Comparison of ENCODE assay signal across 1 cellular context in the genomic region with DNA sequence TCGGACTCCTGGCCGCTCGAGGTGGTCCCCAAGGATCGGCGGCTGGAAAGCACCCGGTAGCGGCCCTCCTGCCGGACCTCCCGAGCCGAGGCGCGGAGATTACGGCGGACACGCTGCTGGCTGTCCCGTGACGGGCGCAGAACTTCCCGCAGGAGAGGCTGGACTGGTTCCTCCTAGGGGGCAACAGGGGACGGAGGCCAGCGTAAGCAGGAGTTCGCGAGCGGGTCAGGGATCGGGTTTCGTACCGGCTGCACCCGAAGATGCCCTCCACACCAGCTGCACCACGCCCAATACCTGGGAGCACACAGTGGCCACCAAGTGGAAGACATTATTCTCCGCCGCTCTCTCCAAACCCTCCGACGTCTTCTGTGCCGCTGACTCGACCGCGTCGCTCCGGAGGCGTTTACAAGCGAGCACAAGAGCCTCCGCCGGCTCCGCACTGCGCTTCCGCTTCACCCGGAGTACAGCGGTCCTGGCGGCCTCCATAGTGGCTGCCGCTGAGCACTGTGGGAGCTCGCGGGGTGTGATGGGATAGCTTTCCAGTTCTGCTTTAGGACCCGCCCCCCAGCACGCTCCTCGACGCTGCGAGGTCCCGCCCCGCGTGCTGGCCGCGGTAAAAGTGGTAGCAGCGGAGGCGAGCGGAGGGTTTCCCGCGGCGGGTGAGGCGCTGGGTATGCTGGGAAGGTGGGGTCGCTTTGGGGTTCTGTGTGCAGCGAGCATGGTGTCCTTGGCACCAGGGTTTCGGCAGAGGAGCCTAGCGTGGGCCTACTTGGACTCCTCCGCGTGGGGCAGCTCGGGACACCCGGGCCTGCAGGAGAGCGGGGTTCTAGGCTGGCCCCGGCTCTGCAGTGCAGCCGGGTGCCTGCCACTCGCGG.
A peak's percentile ranks its signal among the peaks of the same experiment; 100 is the strongest.
TF ChIP-seq lines count a peak whose summit lies in the region.

A gene with protein sequence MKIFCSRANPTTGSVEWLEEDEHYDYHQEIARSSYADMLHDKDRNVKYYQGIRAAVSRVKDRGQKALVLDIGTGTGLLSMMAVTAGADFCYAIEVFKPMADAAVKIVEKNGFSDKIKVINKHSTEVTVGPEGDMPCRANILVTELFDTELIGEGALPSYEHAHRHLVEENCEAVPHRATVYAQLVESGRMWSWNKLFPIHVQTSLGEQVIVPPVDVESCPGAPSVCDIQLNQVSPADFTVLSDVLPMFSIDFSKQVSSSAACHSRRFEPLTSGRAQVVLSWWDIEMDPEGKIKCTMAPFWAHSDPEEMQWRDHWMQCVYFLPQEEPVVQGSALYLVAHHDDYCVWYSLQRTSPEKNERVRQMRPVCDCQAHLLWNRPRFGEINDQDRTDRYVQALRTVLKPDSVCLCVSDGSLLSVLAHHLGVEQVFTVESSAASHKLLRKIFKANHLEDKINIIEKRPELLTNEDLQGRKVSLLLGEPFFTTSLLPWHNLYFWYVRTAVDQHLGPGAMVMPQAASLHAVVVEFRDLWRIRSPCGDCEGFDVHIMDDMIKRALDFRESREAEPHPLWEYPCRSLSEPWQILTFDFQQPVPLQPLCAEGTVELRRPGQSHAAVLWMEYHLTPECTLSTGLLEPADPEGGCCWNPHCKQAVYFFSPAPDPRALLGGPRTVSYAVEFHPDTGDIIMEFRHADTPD (plus strand): TSS at position 579 of the 875 bp plus-strand sequence. CDS start 4,961 bp downstream, outside the sequence.
Gene SLC7A6OS, minus strand, starts transcription at position 506 of the 875 bp plus-strand sequence. Its CDS starts 20 bp downstream, at position 486.

TF ChIP-seq in K562, 482 proteins besides CTCF, POLR2A, EP300 and RAD21 (continued from another document and continues in another):
- TF ChIP-seq TFE3 (CRISPR knock-in tag; IDR thresholded peaks at IDR 0.05) (no peak), PHB2 (IDR thresholded peaks at IDR 0.05; ENCODE audit: low read depth) (peak; percentile 27; the same call in 1 of the 2 replicates), TAF15 (IDR thresholded peaks at IDR 0.05; ENCODE audit: low read depth, low read length) (no peak), ZNF12 (CRISPR knock-in tag; IDR thresholded peaks at IDR 0.05) (no peak), SOX6 (IDR thresholded peaks at IDR 0.05) (no peak), REST (CRISPR knock-in tag; IDR thresholded peaks at IDR 0.05; ENCODE audit: low read depth) (0 out of 2 replicates have a peak, but pooled peaks have one; percentile 16), ZNF589 (CRISPR knock-in tag; IDR thresholded peaks at IDR 0.05; ENCODE audit: low read depth) (peak; percentile 36; the same call in 1 of the 2 replicates), TEAD1 (CRISPR knock-in tag; IDR thresholded peaks at IDR 0.05) (no peak), JUND (IDR thresholded peaks at IDR 0.05; ENCODE audit: borderline replicate concordance, low read depth, low read length) (peak; percentile 54), JUND (tag; IDR thresholded peaks at IDR 0.05; ENCODE audit: borderline replicate concordance, low read depth, low read length) (no peak), HDAC1 (IDR thresholded peaks at IDR 0.05) (peak in 1 of 2 experiments; percentile 86; a peak in 1 of 4 replicates), MCM5 (IDR thresholded peaks at IDR 0.05; ENCODE audit: low read depth) (no peak), ZNF134 (CRISPR knock-in tag; conservative IDR thresholded peaks at IDR 0.05) (no peak), ZNF3 (CRISPR knock-in tag; IDR thresholded peaks at IDR 0.05) (no peak), ZNF75A (CRISPR knock-in tag; IDR thresholded peaks at IDR 0.05) (no peak), CHCHD3 (CRISPR knock-in tag; IDR thresholded peaks at IDR 0.05) (no peak), SRSF9 (IDR thresholded peaks at IDR 0.05; ENCODE audit: borderline replicate concordance, low read depth, low read length) (no peak), ZNF518B (CRISPR knock-in tag; IDR thresholded peaks at IDR 0.05) (no peak), ZNF165 (CRISPR knock-in tag; IDR thresholded peaks at IDR 0.05; ENCODE audit: borderline replicate concordance) (no peak), SMARCB1 (IDR thresholded peaks at IDR 0.05; ENCODE audit: insufficient read length, low read depth) (no peak), ZNF311 (CRISPR knock-in tag; IDR thresholded peaks at IDR 0.05) (no peak), E2F5 (CRISPR knock-in tag; IDR thresholded peaks at IDR 0.05) (peak; percentile 71; the same call in 1 of the 2 replicates), YY1 (IDR thresholded peaks at IDR 0.05; ENCODE audit: borderline replicate concordance in 1 of 3, control insufficient read depth in 1 of 3, extremely low read depth in 1 of 3, insufficient read depth in 3 of 3, insufficient read length in 1 of 3, insufficient replicate concordance in 2 of 3, low read depth in 1 of 3, low read length in 2 of 3) (peak; percentile 65 to 95 (median 93)), PCBP1 (IDR thresholded peaks at IDR 0.05; ENCODE audit: low read depth, low read length, poor library complexity, severe bottlenecking) (peak; percentile 89), CGGBP1 (CRISPR knock-in tag; IDR thresholded peaks at IDR 0.05) (0 out of 2 replicates have a peak, but pooled peaks have one; percentile 65), PURB (CRISPR knock-in tag; IDR thresholded peaks at IDR 0.05; ENCODE audit: low read depth) (no peak), POLR3G (IDR thresholded peaks at IDR 0.05; ENCODE audit: extremely low read depth, insufficient read length, insufficient replicate concordance) (no peak), ZNF239 (CRISPR knock-in tag; IDR thresholded peaks at IDR 0.05) (no peak), ZNF696 (CRISPR knock-in tag; conservative IDR thresholded peaks at IDR 0.05) (no peak)
